12 cellular contexts compared by ENCODE assay signal in genomic region chr12:118346895-118347294, GRCh38. TPM values are rescaled to one million over a fixed set of nuclear protein-coding genes. Genes with fewer than 3 reads are reported as not detected.
DNase-seq lines count a peak whose midpoint lies in the region; ATAC-seq and TF ChIP-seq lines count a peak whose summit lies in the region.
"Had no signal": no experiment of that assay in that cellular context is flagged by ENCODE, and none has a peak within 500 bp of the region (broad histone marks: within the 10 kb centered on the region; RNA-seq: fewer than 3 reads in every experiment).

No MANE protein-coding gene starts in this region.

- peak; percentile 87 for ATAC-seq in GM19463 (IDR thresholded peaks at IDR 0.05; ENCODE audit: unreplicated experiment)
- peak; percentile 75 for ATAC-seq in HG03159 (IDR thresholded peaks at IDR 0.05; ENCODE audit: unreplicated experiment)
- peak; percentile 8 for ATAC-seq in effector memory CD8-positive, alpha-beta T cell (replicated peaks)
- ATAC-seq in HG03521 (IDR thresholded peaks at IDR 0.05; ENCODE audit: unreplicated experiment) = no peak

- peak overlapping the region; percentile 82 for H3K27ac Mint-ChIP-seq in Caco-2 (ENCODE audit: unreplicated experiment)
- peak overlapping the region; percentile 0 to 53 for H3K27ac Mint-ChIP-seq in effector memory CD8-positive, alpha-beta T cell

- no peaks in the 10 kb centered on the region for H3K9me3 Mint-ChIP-seq in Caco-2 (ENCODE audit: unreplicated experiment)
- H3K9me3 Mint-ChIP-seq in effector memory CD8-positive, alpha-beta T cell = no peaks in the 10 kb centered on the region
- H3K9me3 Mint-ChIP-seq: CD4-positive, alpha-beta T cell had no signal

- POLR2A ChIA-PET in Caco-2 (lab: Charles Lee) = no interaction called here

- peaks cover 17% of the 10 kb centered on the region for H3K4me1 ChIP-seq in Caco-2
- H3K4me1 ChIP-seq in SJCRH30 = no peaks in the 10 kb centered on the region
- H3K4me1 ChIP-seq: colonic mucosa had no signal

- CTCF ChIA-PET in Caco-2 (lab: Charles Lee) = no interaction called here

- H3K9me3 ChIP-seq in Caco-2 = no peaks in the 10 kb centered on the region
- no peaks in the 10 kb centered on the region for H3K9me3 ChIP-seq in SJCRH30 (replicated peaks)
- H3K9me3 ChIP-seq: colonic mucosa had no signal

- no peaks in the 10 kb centered on the region for H3K27me3 Mint-ChIP-seq in Caco-2 (ENCODE audit: insufficient read depth, unreplicated experiment)
- H3K27me3 Mint-ChIP-seq in effector memory CD8-positive, alpha-beta T cell = no peaks in the 10 kb centered on the region
- H3K27me3 Mint-ChIP-seq: CD4-positive, alpha-beta T cell had no signal

- no peaks in the 10 kb centered on the region for H3K36me3 Mint-ChIP-seq in Caco-2 (ENCODE audit: insufficient read depth, unreplicated experiment)
- H3K36me3 Mint-ChIP-seq in effector memory CD8-positive, alpha-beta T cell (ENCODE audit: insufficient read depth) = peaks cover 8% of the 10 kb centered on the region

- intact Hi-C loops in Caco-2 (cut with micrococcal nuclease; ENCODE audit: unreplicated experiment) = no loop called here

- no peak for TF ChIP-seq CTCF in Caco-2 (IDR thresholded peaks at IDR 0.05; ENCODE audit: insufficient read depth in 1 of 2, low read depth in 1 of 2, low read length in 1 of 2, severe bottlenecking in 1 of 2, unreplicated experiment in 1 of 2)

- H3K36me3 ChIP-seq in Caco-2 (ENCODE audit: control insufficient read depth, insufficient read depth, low read length) = no peaks in the 10 kb centered on the region
- H3K36me3 ChIP-seq in SJCRH30 = no peaks in the 10 kb centered on the region
- H3K36me3 ChIP-seq: colonic mucosa had no signal

- H3K27ac ChIP-seq in SJCRH30 = no peak overlapping the region
- H3K27ac ChIP-seq: colonic mucosa had no signal

- no peak for DNase-seq in Caco-2
- no peak for DNase-seq in effector memory CD8-positive, alpha-beta T cell
- DNase-seq in NCI-H446 (lab: John Stamatoyannopoulos, UW) = no peak
- DNase-seq in midbrain (lab: John Stamatoyannopoulos, UW) = no peak
- DNase-seq in SJCRH30 = no peak
- DNase-seq: CD4-positive, alpha-beta T cell; colonic mucosa; foreskin melanocyte had no signal

- H3K4me3 Mint-ChIP-seq in Caco-2 (ENCODE audit: unreplicated experiment) = no peak overlapping the region
- no peak overlapping the region for H3K4me3 Mint-ChIP-seq in effector memory CD8-positive, alpha-beta T cell

- peaks cover 16% of the 10 kb centered on the region for H3K4me1 Mint-ChIP-seq in Caco-2 (ENCODE audit: low read depth, unreplicated experiment)
- H3K4me1 Mint-ChIP-seq in effector memory CD8-positive, alpha-beta T cell (ENCODE audit: low read depth in 2 of 2) = peaks cover 15 to 44% of the 10 kb centered on the region in 2 donors

- H3K27me3 ChIP-seq in Caco-2 (replicated peaks; ENCODE audit: control insufficient read depth, insufficient read depth, low read length) (no peaks in the 10 kb centered on the region), SJCRH30 (no peaks in the 10 kb centered on the region)
- H3K27me3 ChIP-seq: colonic mucosa had no signal

- BruUV-seq in Caco-2 (replicated peaks; lab: Mats Ljungman, UMichigan) = no TSS peak

- H3K4me3 ChIP-seq in Caco-2 (ENCODE audit: low read depth, low read length) = no peak overlapping the region
- H3K4me3 ChIP-seq in SJCRH30 = no peak overlapping the region
- H3K4me3 ChIP-seq: colonic mucosa, lung had no signal

RNA-seq across cellular contexts. Expression of gene TAOK3, which starts 25.8 kb away (rescaled TPM):
- 16.5 and 17.7 TPM in 2 replicates for total RNA-seq in Caco-2 (2022)
- 11.2 and 11.6 TPM in 2 replicates for total RNA-seq in SJCRH30 (2014; rRNA removed; shearing (Covaris generic))

RNA-seq across cellular contexts. Expression of gene SUDS3, which starts 29.5 kb away (rescaled TPM):
- 39.1 and 42.8 TPM in 2 replicates for total RNA-seq in Caco-2 (2022)
- total RNA-seq in SJCRH30 (2014; rRNA removed; shearing (Covaris generic)) = 42.9 and 43.6 TPM in 2 replicates
